ENCODE assay signal across 9 cellular contexts in the genomic region with DNA sequence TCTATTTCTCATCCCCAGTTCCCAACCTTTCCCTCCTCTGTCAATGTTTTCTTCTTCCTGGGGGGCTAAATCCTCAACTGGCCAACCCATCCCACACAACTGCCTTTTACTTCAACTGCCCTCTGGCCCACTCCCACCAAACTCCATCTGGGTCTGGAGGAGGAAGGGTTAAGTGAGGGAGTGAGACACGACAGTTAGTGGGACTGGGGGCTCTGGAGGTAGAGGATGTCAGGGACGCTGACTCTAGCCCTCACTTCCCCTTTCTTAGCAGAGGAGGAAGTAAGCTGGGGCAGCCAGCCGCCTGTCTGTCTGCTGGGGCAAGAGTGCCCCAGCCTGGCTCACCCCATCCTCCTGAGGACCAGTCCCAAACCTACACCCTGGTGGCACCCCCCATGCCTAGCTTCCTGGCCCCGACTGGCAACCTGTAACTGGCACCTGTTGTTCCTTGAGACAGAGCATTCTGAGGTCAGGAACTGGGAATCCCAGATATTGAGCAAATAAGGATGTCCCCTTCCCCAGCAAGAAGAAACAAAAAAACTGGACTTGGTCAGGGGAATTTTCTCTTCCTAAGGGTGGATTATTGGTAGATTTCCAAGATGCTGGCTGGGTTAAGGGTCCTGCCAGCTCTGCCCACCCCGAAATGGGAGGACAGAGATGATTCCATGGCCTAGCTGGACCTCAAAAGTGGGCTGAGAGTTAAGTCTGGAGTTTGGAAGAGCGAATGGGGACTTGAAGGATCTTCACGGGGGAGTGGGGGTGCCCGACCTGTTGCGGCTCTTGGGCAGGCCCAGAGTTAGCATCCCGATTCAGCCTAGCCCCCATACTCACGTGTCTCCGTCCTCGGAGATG. TPM values are rescaled to one million over a fixed set of nuclear protein-coding genes. Genes with fewer than 3 reads are reported as not detected.
A peak's percentile ranks its signal among the peaks of the same experiment; 100 is the strongest.
DNase-seq lines count a peak whose midpoint lies in the region; ATAC-seq, FAIRE-seq and TF ChIP-seq lines count a peak whose summit lies in the region.
"Had no signal": no experiment of that assay in that cellular context is flagged by ENCODE, and none has a peak within 500 bp of the region (broad histone marks: within the 10 kb centered on the region; RNA-seq: fewer than 3 reads in every experiment).

No MANE protein-coding gene starts in this region.

- CTCF ChIA-PET in HCT116 (lab: Charles Lee): interaction anchor here (1.1 to 1.5 kb wide), 3 partner anchors 9 to 168 kb away, joined by 3 to 5 read pairs (median 3); no protein-coding TSS in a partner anchor

- peak; percentile 72 for DNase-seq in GM06990 (ENCODE audit: extremely low read depth, insufficient read length)
- no peak for DNase-seq in HCT116 (ENCODE audit: low read depth, low spot score)
- peak; percentile 61 to 87 (median 82) for DNase-seq in Peyer's patch
- no peak for DNase-seq in bronchial epithelial cell (ENCODE audit: low read depth)
- no peak for DNase-seq in lower leg skin (ENCODE audit: low spot score in 2 of 2)
- peak; percentile 33 for DNase-seq in testis
- no peak for DNase-seq in NCI-H1417 treated with DMSO at 0.1 percent for 48 hours (lab: John Stamatoyannopoulos, UW)
- DNase-seq in NCI-H1694 treated with DMSO at 0.1 percent for 48 hours (lab: John Stamatoyannopoulos, UW): no peak

- peak overlapping the region; percentile 99 for H3K4me2 ChIP-seq in HCT116 (ENCODE audit: low read length)

- no peak for TF ChIP-seq CTCF in GM06990 (IDR thresholded peaks at IDR 0.05; ENCODE audit: insufficient read depth, low read length, poor library complexity, severe bottlenecking)
- TF ChIP-seq CTCF in HCT116 (IDR thresholded peaks at IDR 0.05 in 2 of 3, conservative IDR thresholded peaks at IDR 0.05 in 1 of 3; ENCODE audit: borderline replicate concordance in 1 of 3, insufficient read depth in 1 of 3, low read depth in 2 of 3, low read length in 2 of 3): no peak
- TF ChIP-seq CTCF in Peyer's patch (IDR thresholded peaks at IDR 0.05): peak in 1 of 6 experiments; percentile 11
- no peak for TF ChIP-seq CTCF in bronchial epithelial cell (IDR thresholded peaks at IDR 0.05; ENCODE audit: insufficient read depth, low read length, severe bottlenecking)
- no peak for TF ChIP-seq CTCF in lower leg skin (IDR thresholded peaks at IDR 0.05)
- no peak for TF ChIP-seq CTCF in testis (IDR thresholded peaks at IDR 0.05)

- H3K9me3 ChIP-seq in HCT116 (ENCODE audit: control insufficient read depth in 1 of 2, insufficient read depth in 1 of 2, low read depth in 1 of 2, low read length in 2 of 2) (no peaks in the 10 kb centered on the region), Peyer's patch (no peaks in the 10 kb centered on the region), testis (no peaks in the 10 kb centered on the region)

- H3K4me3 ChIP-seq in GM06990 (replicated peaks; ENCODE audit: low read depth, low read length) (peak overlapping the region; percentile 96), HCT116 (replicated peaks in 1 of 2; ENCODE audit: low read depth in 1 of 2, low read length in 2 of 2) (peak overlapping the region; percentile 88 to 92), Peyer's patch (peak overlapping the region; percentile 69 to 83 (median 74)), bronchial epithelial cell (ENCODE audit: low read depth, low read length) (peak overlapping the region; percentile 67), lower leg skin (ENCODE audit: low read depth, poor library complexity, severe bottlenecking) (peak overlapping the region; percentile 57), testis (peak overlapping the region; percentile 85 to 87)

- H3K79me2 ChIP-seq in HCT116 (ENCODE audit: insufficient read depth, low read length): peaks cover 25% of the 10 kb centered on the region; the same call in 1 of the 2 replicates

- intact Hi-C loops in HCT116 (cut with micrococcal nuclease) (loop anchor here (5.0 kb wide), 1 partner anchor 193 kb away; no protein-coding TSS in a partner anchor), lower leg skin (cut with DNase I; ENCODE audit: low total_unique reads) (no loop called here), testis (cut with DNase I; ENCODE audit: low total_unique reads) (loop anchor here (10.0 kb wide), 1 partner anchor 190 kb away; no protein-coding TSS in a partner anchor)

- H3K27me3 ChIP-seq in GM06990 (replicated peaks; ENCODE audit: control insufficient read depth, insufficient read depth, low read length) (no peaks in the 10 kb centered on the region), HCT116 (ENCODE audit: insufficient read depth, low read length) (no peaks in the 10 kb centered on the region), Peyer's patch (no peaks in the 10 kb centered on the region), bronchial epithelial cell (ENCODE audit: control insufficient read depth, insufficient read depth, low read length) (peaks cover 4% of the 10 kb centered on the region), testis (no peaks in the 10 kb centered on the region)

- no peak; the same call in 1 of the 2 replicates for TF ChIP-seq RAD21 in HCT116 (IDR thresholded peaks at IDR 0.05; ENCODE audit: low read depth)

- TF ChIP-seq POLR2A in HCT116 (IDR thresholded peaks at IDR 0.05; ENCODE audit: borderline replicate concordance, extremely low read depth, insufficient read depth, insufficient read length): no peak
- TF ChIP-seq POLR2A in Peyer's patch (IDR thresholded peaks at IDR 0.05): no peak
- no peak for TF ChIP-seq POLR2A in lower leg skin (IDR thresholded peaks at IDR 0.05)
- TF ChIP-seq POLR2A in testis (IDR thresholded peaks at IDR 0.05): no peak

- FAIRE-seq in bronchial epithelial cell (lab: Jason Lieb, UNC): no peak

- RAD21 ChIA-PET in HCT116 (lab: Charles Lee; ENCODE audit: low non-redundant PET in 1 of 2, low total read pairs in 2 of 2, uncharacterized antibody in 2 of 2, unreplicated experiment in 2 of 2): no interaction called here

- WGBS in lower leg skin, 2 donors: 10 to 17% methylated on average over 10 to 13 of the region's 13 CpGs
- 10% methylated on average over 9 to 13 of the region's 13 CpGs for WGBS in testis, 2 donors

- POLR2A ChIA-PET in HCT116 (lab: Charles Lee): interaction anchor here (0.7 to 1.6 kb wide), 2 partner anchors 8 to 10 kb away, joined by 3 read pairs; no protein-coding TSS in a partner anchor

- H4K20me1 ChIP-seq in HCT116 (ENCODE audit: insufficient read depth): no peaks in the 10 kb centered on the region

- no peak overlapping the region for H2AFZ ChIP-seq in HCT116 (ENCODE audit: low read depth, low read length, poor library complexity, severe bottlenecking)

- H3K9me2 ChIP-seq in HCT116 (ENCODE audit: insufficient read depth): no peaks in the 10 kb centered on the region

- H3K4me1 ChIP-seq in HCT116 (ENCODE audit: control insufficient read depth in 1 of 2, insufficient read depth in 2 of 2, low read length in 2 of 2) (peaks cover 7 to 26% of the 10 kb centered on the region in 2 experiments), Peyer's patch (peaks cover 10 to 30% (median 15%) of the 10 kb centered on the region in 4 donors), testis (peaks cover 23% of the 10 kb centered on the region)

- H3K36me3 ChIP-seq in GM06990 (ENCODE audit: control insufficient read depth, insufficient read depth, low read length) (peaks cover 19% of the 10 kb centered on the region), HCT116 (ENCODE audit: control insufficient read depth in 1 of 2, insufficient read depth in 2 of 2, low read length in 2 of 2) (peaks cover 2 to 10% of the 10 kb centered on the region in 2 experiments; a peak in 2 of 4 replicates), Peyer's patch (peaks cover 0 to 15% (median 0%) of the 10 kb centered on the region in 3 donors), bronchial epithelial cell (ENCODE audit: control insufficient read depth, insufficient read depth, low read length) (peaks cover 9% of the 10 kb centered on the region), testis (ENCODE audit: low read depth, missing control alignments) (no peaks in the 10 kb centered on the region)

- peak overlapping the region; percentile 79 for H3K27ac ChIP-seq in HCT116 (ENCODE audit: low read depth, low read length)
- peak overlapping the region; percentile 79 to 99 (median 86) for H3K27ac ChIP-seq in Peyer's patch
- peak overlapping the region; percentile 77 to 87 for H3K27ac ChIP-seq in testis

- no peak for ATAC-seq in HCT116

- peak overlapping the region; percentile 88 for H3K9ac ChIP-seq in HCT116 (ENCODE audit: low read length)

- BruUV-seq in HCT116 (replicated peaks; lab: Mats Ljungman, UMichigan): TSS peak; percentile 75

TF ChIP-seq in HCT116, 20 proteins besides CTCF, POLR2A, EP300 and RAD21 (continues in another document):
- no peak for TF ChIP-seq FOSL1 (IDR thresholded peaks at IDR 0.05; ENCODE audit: low read depth)

RNA-seq across cellular contexts. Expression of gene NFKBIE, which starts 1.0 kb away (rescaled TPM):
- total RNA-seq in HCT116 (2021; ENCODE audit: unreplicated experiment): 7.6 TPM
- polyA plus RNA-seq in HCT116 (2012): 6.2 and 8.2 TPM in 2 replicates
- 10 to 100 TPM; 16.9 to 36.3 (median 24.9) TPM for total RNA-seq in Peyer's patch
- total RNA-seq in bronchial epithelial cell: 3.3 and 5.3 TPM in 2 replicates
- 10 to 100 TPM; 10.8 to 21.1 (median 17.3) TPM for total RNA-seq in lower leg skin
- total RNA-seq in testis: 10 to 100 TPM; 18.3 to 29.2 TPM
- 13.1 TPM for polyA plus RNA-seq in testis (ENCODE audit: insufficient read depth, low read depth, low replicate concordance)

RNA-seq across cellular contexts. Expression of gene TMEM151B, which starts 5.9 kb away (rescaled TPM):
- total RNA-seq in HCT116 (2021; ENCODE audit: unreplicated experiment) (not detected), Peyer's patch (under 1 TPM in 2 of 4 donors, not detected in 2; 0.27 to 0.57 TPM), bronchial epithelial cell (not detected in 2 replicates), lower leg skin (under 1 TPM in 2 of 4 donors, not detected in 2; 0.10 to 0.42 TPM), testis (1 to 10 TPM; 1.6 to 2.8 TPM)
- polyA plus RNA-seq in HCT116 (2012): 0.34 and 0.35 TPM in 2 replicates
- polyA plus RNA-seq in testis (ENCODE audit: insufficient read depth, low read depth, low replicate concordance): 1.3 TPM
- total RNA-seq: T-helper 2 cell treated with Interferon-gamma antibody and Interleukin-4, amounts not matched to agents 100 ng/mL and 5 ng/mL, for 36 hours had no signal

RNA-seq across cellular contexts. Expression of gene SLC35B2, which starts 7.0 kb away (rescaled TPM):
- total RNA-seq in HCT116 (2021; ENCODE audit: unreplicated experiment) (50.5 TPM), Peyer's patch (10 to 100 TPM; 10.7 to 35.2 (median 26.5) TPM), bronchial epithelial cell (50.4 and 52.9 TPM in 2 replicates), lower leg skin (10 to 100 TPM; 18.0 to 40.6 (median 32.6) TPM), testis (10 to 100 TPM; 42.4 to 49.8 TPM)
- 35.2 and 47.5 TPM in 2 replicates for polyA plus RNA-seq in HCT116 (2012)
- polyA plus RNA-seq in testis (ENCODE audit: insufficient read depth, low read depth, low replicate concordance): 32.1 TPM

RNA-seq across cellular contexts. Expression of gene HSP90AB1, which starts 17.5 kb away (rescaled TPM):
- total RNA-seq in HCT116 (2021; ENCODE audit: unreplicated experiment) (2,554 TPM), Peyer's patch (100 to 1,000 TPM; 181 to 330 (median 254) TPM), bronchial epithelial cell (200 and 396 TPM in 2 replicates), lower leg skin (100 to 1,000 TPM; 505 to 604 (median 551) TPM), testis (100 to 1,000 TPM; 480 to 610 TPM)
- 1,463 and 1,823 TPM in 2 replicates for polyA plus RNA-seq in HCT116 (2012)
- polyA plus RNA-seq in testis (ENCODE audit: insufficient read depth, low read depth, low replicate concordance): 602 TPM

RNA-seq across cellular contexts. Expression of gene SLC29A1, which starts 41.0 kb away (rescaled TPM):
- 67.6 TPM for total RNA-seq in HCT116 (2021; ENCODE audit: unreplicated experiment)
- polyA plus RNA-seq in HCT116 (2012): 60.2 and 73.6 TPM in 2 replicates
- 10 to 100 TPM in 3 of 4 donors, 1 to 10 TPM in 1; 4.4 to 25.6 (median 19.5) TPM for total RNA-seq in Peyer's patch
- total RNA-seq in bronchial epithelial cell: 1.2 and 1.8 TPM in 2 replicates
- 10 to 100 TPM; 54.6 to 86.4 (median 82.5) TPM for total RNA-seq in lower leg skin
- total RNA-seq in testis: 10 to 100 TPM; 51.3 to 70.0 TPM
- polyA plus RNA-seq in testis (ENCODE audit: insufficient read depth, low read depth, low replicate concordance): 41.2 TPM

Comparison
In these comparisons a context has a peak if more than half of its experiments do, and no peak if none do; other contexts are left out.
1. DNase-seq: peak in GM06990 (single experiment), Peyer's patch (3 of 3) and testis (single experiment); none in HCT116 (single experiment), bronchial epithelial cell (single experiment), lower leg skin (0 of 2), NCI-H1417 treated with DMSO at 0.1 percent for 48 hours (single experiment) and NCI-H1694 treated with DMSO at 0.1 percent for 48 hours (single experiment).
2. Peak in every context shown above with its lines, with median percentiles within 50 percentile points of each other: H3K4me3 ChIP-seq and H3K27ac ChIP-seq.